In genomic region chr20:25032478-25033183, GRCh38 we compare ENCODE assay signal across 12 cellular contexts. TPM values are rescaled to one million over a fixed set of nuclear protein-coding genes. Genes with fewer than 3 reads are reported as not detected.
DNase-seq lines count a peak whose midpoint lies in the region; ATAC-seq and TF ChIP-seq lines count a peak whose summit lies in the region.
"Had no signal": no experiment of that assay in that cellular context is flagged by ENCODE, and none has a peak within 500 bp of the region (broad histone marks: within the 10 kb centered on the region; RNA-seq: fewer than 3 reads in every experiment).

No MANE protein-coding gene starts in this region.

- H3K9me3 ChIP-seq in Caco-2 = no peaks in the 10 kb centered on the region

- peaks cover 1% of the 10 kb centered on the region; the same call in 1 of the 2 replicates for H3K36me3 ChIP-seq in Caco-2 (ENCODE audit: control insufficient read depth, insufficient read depth, low read length)

- no peak overlapping the region for H3K4me3 ChIP-seq in Caco-2 (ENCODE audit: low read depth, low read length)

- peaks cover 44% of the 10 kb centered on the region for H3K36me3 Mint-ChIP-seq in Caco-2 (ENCODE audit: insufficient read depth, unreplicated experiment)

- H3K27me3 ChIP-seq in Caco-2 (replicated peaks; ENCODE audit: control insufficient read depth, insufficient read depth, low read length) = no peaks in the 10 kb centered on the region

- H3K27me3 Mint-ChIP-seq in Caco-2 (ENCODE audit: insufficient read depth, unreplicated experiment) = no peaks in the 10 kb centered on the region
- H3K27me3 Mint-ChIP-seq: activated naive CD8-positive, alpha-beta T cell treated with anti-CD3 and anti-CD28 coated beads, Interleukin-2, amount 50 U/mL, for 24 hours had no signal

- H3K4me1 ChIP-seq in Caco-2 = peaks cover 24% of the 10 kb centered on the region

- intact Hi-C loops in Right ventricle myocardium inferior (cut with DNase I) (loop anchor here (1.0 to 2.0 kb wide), 2 partner anchors 11 to 26 kb away; partner anchors contain the start of gene ACSS1), cardiac septum (cut with DNase I) (no loop called here), left cardiac atrium (cut with DNase I) (no loop called here), Caco-2 (cut with micrococcal nuclease; ENCODE audit: unreplicated experiment) (no loop called here)

- H3K27ac Mint-ChIP-seq in Caco-2 (ENCODE audit: unreplicated experiment) = no peak overlapping the region
- H3K27ac Mint-ChIP-seq: activated naive CD8-positive, alpha-beta T cell treated with anti-CD3 and anti-CD28 coated beads, Interleukin-2, amount 50 U/mL, for 24 hours had no signal

- TF ChIP-seq CTCF in Caco-2 (IDR thresholded peaks at IDR 0.05; ENCODE audit: insufficient read depth in 1 of 2, low read depth in 1 of 2, low read length in 1 of 2, severe bottlenecking in 1 of 2, unreplicated experiment in 1 of 2) = no peak

- peak; percentile 81 for DNase-seq in Right ventricle myocardium inferior (ENCODE audit: missing footprints)
- no peak for DNase-seq in cardiac septum (ENCODE audit: low spot score)
- DNase-seq in left cardiac atrium = peak; percentile 80
- peak; percentile 50 to 98 (median 93) for DNase-seq in nucleus accumbens (lab: John Stamatoyannopoulos, UW)
- DNase-seq in RPMI8226 = no peak
- DNase-seq in AG08396 (ENCODE audit: low spot score) = no peak
- no peak for DNase-seq in Caco-2
- DNase-seq: activated CD4-positive, CD25-positive, alpha-beta regulatory T cell treated with anti-CD3 and anti-CD28 coated beads, Interleukin-2, amount 50 U/mL, for 72 hours; activated naive CD8-positive, alpha-beta T cell treated with anti-CD3 and anti-CD28 coated beads, Interleukin-2, amount 50 U/mL, for 24 hours; stimulated activated CD4-positive, alpha-beta T cell treated with anti-CD3 and anti-CD28 coated beads, Interleukin-4, amount 100 ng/mL, for 24 hours had no signal

- CTCF ChIA-PET in Caco-2 (lab: Charles Lee) = interaction anchor here (0.9 to 1.5 kb wide), 3 partner anchors 12 to 33 kb away, joined by 3 to 4 read pairs (median 3); no protein-coding TSS in a partner anchor

- no peak overlapping the region for H3K4me3 Mint-ChIP-seq in Caco-2 (ENCODE audit: unreplicated experiment)
- H3K4me3 Mint-ChIP-seq: activated naive CD8-positive, alpha-beta T cell treated with anti-CD3 and anti-CD28 coated beads, Interleukin-2, amount 50 U/mL, for 24 hours had no signal

- BruUV-seq in Caco-2 (replicated peaks; lab: Mats Ljungman, UMichigan) = no TSS peak

- POLR2A ChIA-PET in Caco-2 (lab: Charles Lee) = no interaction called here

- ATAC-seq in Right ventricle myocardium inferior (peak; percentile 85), left cardiac atrium (peak; percentile 78 to 85), GM19455 (IDR thresholded peaks at IDR 0.05; ENCODE audit: unreplicated experiment) (no peak)
- ATAC-seq: activated naive CD8-positive, alpha-beta T cell treated with anti-CD3 and anti-CD28 coated beads, Interleukin-2, amount 50 U/mL, for 24 hours had no signal

- peaks cover 5% of the 10 kb centered on the region for H3K4me1 Mint-ChIP-seq in Caco-2 (ENCODE audit: low read depth, unreplicated experiment)

- H3K9me3 Mint-ChIP-seq in Caco-2 (ENCODE audit: unreplicated experiment) = no peaks in the 10 kb centered on the region
- H3K9me3 Mint-ChIP-seq: activated naive CD8-positive, alpha-beta T cell treated with anti-CD3 and anti-CD28 coated beads, Interleukin-2, amount 50 U/mL, for 24 hours had no signal

RNA-seq across cellular contexts. Expression of gene ACSS1, which starts 25.3 kb away (rescaled TPM):
- 135 TPM for total RNA-seq in Right ventricle myocardium inferior
- total RNA-seq in cardiac septum = 47.6 TPM
- 10 to 100 TPM; 27.9 to 55.0 TPM for total RNA-seq in left cardiac atrium
- 81.9 and 113 TPM in 2 replicates for total RNA-seq in Caco-2 (2022)

RNA-seq across cellular contexts. Expression of gene APMAP, which starts 40.1 kb away (rescaled TPM):
- 26.8 TPM for total RNA-seq in Right ventricle myocardium inferior
- 28.2 TPM for total RNA-seq in cardiac septum
- 10 to 100 TPM; 47.0 to 52.2 TPM for total RNA-seq in left cardiac atrium
- total RNA-seq in Caco-2 (2022) = 119 and 138 TPM in 2 replicates

RNA-seq across cellular contexts. Expression of gene VSX1, which starts 49.3 kb away (rescaled TPM):
- total RNA-seq in Right ventricle myocardium inferior = 0.14 TPM
- 0.54 TPM for total RNA-seq in cardiac septum
- total RNA-seq in left cardiac atrium = under 1 TPM in 1 of 2 donors, not detected in 1; 0.38 TPM
- total RNA-seq in Caco-2 (2022) = not detected in 2 replicates
- total RNA-seq: A172 had no signal

Comparison
In these comparisons a context has a peak if more than half of its experiments do, and no peak if none do; other contexts are left out.
1. DNase-seq: peak in Right ventricle myocardium inferior (single experiment), left cardiac atrium (single experiment) and nucleus accumbens (56 of 56); none in cardiac septum (single experiment), RPMI8226 (single experiment), AG08396 (single experiment) and Caco-2 (0 of 2).